ENCODE assay signal across 23 cellular contexts in the genomic region with DNA sequence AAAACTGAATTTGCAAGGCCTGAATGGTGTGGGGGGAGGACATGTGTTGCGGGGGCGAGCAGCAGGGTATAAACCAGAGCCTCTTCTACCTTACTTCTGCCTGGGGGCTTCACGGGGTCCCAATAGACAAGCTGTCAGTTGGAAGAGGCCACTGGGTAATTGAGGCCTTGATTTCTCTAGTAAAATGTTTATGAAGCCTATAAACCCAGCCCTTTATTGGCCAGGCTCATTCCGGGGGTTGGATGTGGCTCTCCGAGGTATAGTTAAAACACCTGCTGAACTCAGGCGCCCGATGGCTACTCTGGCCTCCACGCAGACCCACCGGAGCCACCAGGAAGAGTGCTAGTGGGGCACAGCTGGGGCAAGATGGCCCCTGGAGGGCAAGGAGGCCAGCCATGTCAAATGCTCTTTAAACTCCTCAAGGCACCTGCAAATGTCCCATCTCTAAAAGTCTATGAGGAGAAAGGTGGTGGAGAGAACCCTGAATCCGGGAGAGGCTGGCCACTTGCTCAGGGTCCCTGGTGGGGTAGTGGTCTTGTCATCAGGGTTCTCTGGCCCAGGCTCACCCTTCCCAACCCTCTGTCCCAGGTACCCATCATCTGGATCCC. TPM values are rescaled to one million over a fixed set of nuclear protein-coding genes. Genes with fewer than 3 reads are reported as not detected.
DNase-seq lines count a peak whose midpoint lies in the region; ATAC-seq and TF ChIP-seq lines count a peak whose summit lies in the region.
"Had no signal": no experiment of that assay in that cellular context is flagged by ENCODE, and none has a peak within 500 bp of the region (broad histone marks: within the 10 kb centered on the region; RNA-seq: fewer than 3 reads in every experiment).

No MANE protein-coding gene starts in this region.

- no peaks in the 10 kb centered on the region for H3K36me3 ChIP-seq in spleen
- H3K36me3 ChIP-seq: SJSA1 had no signal

- intact Hi-C loops in spleen (cut with DNase I; ENCODE audit: low total_unique reads), result no loop called here

- H3K4me3 Mint-ChIP-seq in chondrocyte (ENCODE audit: unreplicated experiment) (no peak overlapping the region), nephron progenitor cell (no peak overlapping the region)
- H3K4me3 Mint-ChIP-seq: CD4-positive, CD25-positive, alpha-beta regulatory T cell; HFFc6 had no signal

- no peak for TF ChIP-seq POLR2A in spleen (IDR thresholded peaks at IDR 0.05)

- H3K4me1 Mint-ChIP-seq in chondrocyte (ENCODE audit: low read depth) (no peaks in the 10 kb centered on the region), nephron progenitor cell (peaks cover 90% of the 10 kb centered on the region)

- DNase-seq in chondrocyte (ENCODE audit: low spot score), result peak; percentile 59
- DNase-seq in iPS-NIHi11 (ENCODE audit: low spot score), result peak; percentile 8
- DNase-seq in nephron progenitor cell, result no peak
- DNase-seq in spleen, result peak; percentile 41
- no peak for DNase-seq in HK-2 (ENCODE audit: unreplicated experiment)
- DNase-seq in anterior cingulate cortex (lab: John Stamatoyannopoulos, UW), result no peak
- DNase-seq: CD4-positive, CD25-positive, alpha-beta regulatory T cell; EL; GF-D8; HFFc6; KBM-7; NCI-H1092 treated with DMSO at 0.1 percent for 48 hours; NCI-H1436 treated with DMSO at 0.1 percent for 48 hours; NCI-H2029; NCI-H2227 treated with DMSO at 0.1 percent for 48 hours; NCI-H510A; NCI-H748 treated with DMSO at 0.1 percent for 48 hours; PC-9 had no signal

- ATAC-seq in HG02763 (IDR thresholded peaks at IDR 0.05; ENCODE audit: unreplicated experiment), result no peak

- TF ChIP-seq CTCF in chondrocyte (IDR thresholded peaks at IDR 0.05) (no peak), nephron progenitor cell (IDR thresholded peaks at IDR 0.05) (no peak), spleen (IDR thresholded peaks at IDR 0.05 in 8 of 11, conservative IDR thresholded peaks at IDR 0.05 in 3 of 11) (no peak)

- H3K27ac ChIP-seq in spleen, result no peak overlapping the region
- H3K27ac ChIP-seq: PC-9, SJSA1 had no signal

- H3K4me3 ChIP-seq in spleen, result no peak overlapping the region
- H3K4me3 ChIP-seq: PC-9, SJSA1 had no signal

- H3K27me3 Mint-ChIP-seq in chondrocyte (ENCODE audit: low read depth), result peaks cover 13% of the 10 kb centered on the region
- H3K27me3 Mint-ChIP-seq in nephron progenitor cell (ENCODE audit: low read depth, poor library complexity), result no peaks in the 10 kb centered on the region

- H3K9me3 Mint-ChIP-seq in chondrocyte (ENCODE audit: low read depth) (no peaks in the 10 kb centered on the region), nephron progenitor cell (no peaks in the 10 kb centered on the region)
- H3K9me3 Mint-ChIP-seq: HFFc6 had no signal

- 87 to 94% (median 92%) methylated on average over 9 to 10 of the region's 10 CpGs for WGBS in spleen, 5 donors

- H3K4me1 ChIP-seq in spleen, result peaks cover 0 to 9% (median 2%) of the 10 kb centered on the region in 6 donors
- H3K4me1 ChIP-seq: SJSA1 had no signal

- no peaks in the 10 kb centered on the region for H3K9me3 ChIP-seq in spleen
- H3K9me3 ChIP-seq: SJSA1 had no signal

- no peak overlapping the region for H3K27ac Mint-ChIP-seq in chondrocyte (ENCODE audit: unreplicated experiment)
- H3K27ac Mint-ChIP-seq in nephron progenitor cell, result peak overlapping the region; percentile 88
- H3K27ac Mint-ChIP-seq: CD4-positive, CD25-positive, alpha-beta regulatory T cell; HFFc6 had no signal

- no peaks in the 10 kb centered on the region for H3K36me3 Mint-ChIP-seq in chondrocyte (ENCODE audit: low read depth)
- H3K36me3 Mint-ChIP-seq in nephron progenitor cell (ENCODE audit: low read depth), result peaks cover 19% of the 10 kb centered on the region
- H3K36me3 Mint-ChIP-seq: CD4-positive, CD25-positive, alpha-beta regulatory T cell had no signal

- peaks cover 0 to 34% (median 0%) of the 10 kb centered on the region in 7 donors for H3K27me3 ChIP-seq in spleen (replicated peaks in 1 of 7)

RNA-seq across cellular contexts. Expression of gene IGDCC3, which starts 34.3 kb away (rescaled TPM):
- total RNA-seq in chondrocyte (0.13 to 0.31 TPM (median 0.27 TPM) in 3 replicates), spleen (under 1 TPM in 1 of 7 donors, not detected in 6; 0.34 TPM)
- under 1 TPM in 2 of 3 donors, not detected in 1; 0.03 TPM for polyA plus RNA-seq in spleen
- total RNA-seq: CD4-positive, CD25-positive, alpha-beta regulatory T cell; HFFc6; SJSA1 had no signal
- polyA plus RNA-seq: BJ; CD4-positive, CD25-positive, alpha-beta regulatory T cell had no signal

RNA-seq across cellular contexts. Expression of gene RNU5B-1, which starts 39.0 kb away (rescaled TPM):
- total RNA-seq in chondrocyte, result 11.4 TPM in 1 of 3 replicates, not detected in the others
- total RNA-seq in spleen, result 10 to 100 TPM in 4 of 7 donors, not detected in 3; 24.2 to 62.3 (median 32.6) TPM
- polyA plus RNA-seq in spleen, result not detected
- total RNA-seq: CD4-positive, CD25-positive, alpha-beta regulatory T cell; H7; HT1080; PC-9; SJSA1 had no signal
- polyA plus RNA-seq: BJ; CD4-positive, CD25-positive, alpha-beta regulatory T cell had no signal

RNA-seq across cellular contexts. Expression of gene RNU5A-1, which starts 47.6 kb away (rescaled TPM):
- not detected in 3 replicates for total RNA-seq in chondrocyte
- total RNA-seq in spleen, result not detected
- not detected for polyA plus RNA-seq in spleen
- total RNA-seq: CD4-positive, CD25-positive, alpha-beta regulatory T cell; H7; HFFc6; HT1080; PC-9; SJSA1 had no signal
- polyA plus RNA-seq: BJ; CD4-positive, CD25-positive, alpha-beta regulatory T cell had no signal

RNA-seq across cellular contexts. Expression of gene PARP16, which starts 56.8 kb away (rescaled TPM):
- total RNA-seq in chondrocyte (7.1 to 8.7 TPM (median 8.2 TPM) in 3 replicates), spleen (10 to 100 TPM in 4 of 7 donors, 1 to 10 TPM in 3; 8.7 to 11.3 (median 10.2) TPM)
- polyA plus RNA-seq in spleen, result 1 to 10 TPM; 6.4 to 7.9 (median 6.7) TPM

Comparison
In these comparisons a context has a peak if more than half of its experiments do, and no peak if none do; other contexts are left out.
1. DNase-seq: peak in chondrocyte (single experiment), iPS-NIHi11 (single experiment) and spleen (single experiment); none in nephron progenitor cell (single experiment), HK-2 (single experiment) and anterior cingulate cortex (0 of 58).